Comparison of ENCODE assay signal across 18 cellular contexts in the genomic region with DNA sequence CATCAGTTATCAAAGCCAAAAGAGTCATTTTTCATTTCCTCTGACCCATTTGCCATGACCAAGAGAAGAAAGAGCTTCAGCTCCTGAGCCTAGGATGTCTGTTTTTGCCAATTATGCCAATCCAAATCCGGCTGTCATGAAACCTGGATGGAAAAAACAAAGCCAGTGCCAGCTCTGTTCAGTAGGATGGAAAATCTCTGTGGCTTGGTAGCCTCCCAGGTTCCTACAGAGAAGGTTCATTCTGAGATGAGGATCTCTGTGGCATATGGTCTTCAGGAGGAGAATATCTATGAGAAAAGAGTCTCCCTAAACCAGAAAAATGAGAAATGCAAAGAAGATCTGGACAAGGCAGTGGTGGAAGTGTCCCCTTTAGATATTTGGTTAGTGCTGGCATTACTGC.
"Had no signal": no experiment of that assay in that cellular context is flagged by ENCODE, and none has a peak within 500 bp of the region (broad histone marks: within the 10 kb centered on the region; RNA-seq: fewer than 3 reads in every experiment).

No MANE protein-coding gene starts in this region.

- DNase-seq: KBM-7, MV-4-11, NCI-H1048, NCI-H1105, NCI-H1417, NCI-H1436 treated with DMSO at 0.1 percent for 48 hours, NCI-H187, NCI-H2029, NCI-H2081 treated with DMSO at 0.1 percent for 48 hours, NCI-H2171, NCI-H226, NCI-H524 treated with DMSO at 0.1 percent for 48 hours, NCI-H69, NCI-H774, PC-3, Peyer's patch, SHP77 treated with DMSO at 0.1 percent for 48 hours, SJCRH30 had no signal
